Comparison of ENCODE assay signal across 8 cellular contexts in the genomic region with DNA sequence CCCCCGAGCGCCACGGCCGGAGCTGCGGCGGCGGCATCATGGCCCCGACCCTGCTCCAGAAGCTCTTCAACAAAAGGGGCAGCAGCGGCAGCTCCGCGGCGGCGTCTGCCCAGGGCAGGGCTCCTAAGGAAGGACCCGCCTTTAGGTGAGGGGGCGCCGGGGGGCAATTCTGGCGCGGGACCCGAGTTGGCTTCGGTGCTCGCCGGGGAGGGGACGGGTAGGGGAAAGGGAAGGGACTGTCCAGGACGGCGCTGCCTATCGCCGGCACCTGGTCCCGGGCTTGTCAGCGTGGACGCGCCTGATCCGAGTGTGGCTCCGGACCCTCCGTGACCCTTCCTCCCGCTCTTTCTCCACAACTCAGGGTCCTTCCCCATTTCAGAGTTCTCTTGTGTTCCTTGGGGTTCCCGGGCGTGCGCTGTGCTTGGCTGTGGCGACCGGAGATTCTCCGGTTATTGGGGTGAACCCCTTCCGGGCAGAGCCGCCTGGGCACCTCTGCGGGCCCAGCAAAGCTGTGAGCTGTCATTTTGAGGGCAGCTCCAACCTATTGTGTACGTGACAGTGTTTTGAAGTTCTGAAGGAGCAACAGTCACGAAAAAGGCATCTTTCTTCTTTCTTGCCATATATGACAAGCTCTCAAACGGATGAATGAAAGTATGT. TPM values are rescaled to one million over a fixed set of nuclear protein-coding genes. Genes with fewer than 3 reads are reported as not detected.
DNase-seq lines count a peak whose midpoint lies in the region; FAIRE-seq and TF ChIP-seq lines count a peak whose summit lies in the region.

No MANE protein-coding gene starts in this region.

- peaks cover 29% of the 10 kb centered on the region for H3K27me3 Mint-ChIP-seq in endodermal cell (ENCODE audit: insufficient read depth)

- peak overlapping the region; percentile 39 for H3K9ac ChIP-seq in endodermal cell (ENCODE audit: extremely low read depth, low read length, poor library complexity, severe bottlenecking)

- in situ Hi-C loops in HAP-1 (cut with MboI; ENCODE audit: low sequenced_read_pairs), result no loop called here

- H3K4me1 Mint-ChIP-seq in endodermal cell, result peaks cover 8% of the 10 kb centered on the region

- H3K36me3 ChIP-seq in HAP-1 (replicated peaks) (no peaks in the 10 kb centered on the region), MG63 (no peaks in the 10 kb centered on the region), endodermal cell (ENCODE audit: control insufficient read depth, insufficient read depth, low read length) (no peaks in the 10 kb centered on the region)

- no peak overlapping the region for H3K27ac Mint-ChIP-seq in endodermal cell

- WGBS in endodermal cell (ENCODE audit: insufficient coverage in 1 of 2, insufficient read length in 1 of 2), 2 experiments, result 1 to 2% methylated on average over 16 to 47 of the region's 47 CpGs

- no peak overlapping the region for H3K27ac ChIP-seq in endodermal cell (ENCODE audit: low read depth, low read length)

- H3K4me3 ChIP-seq in HAP-1 (peak overlapping the region; percentile 73), MG63 (peak overlapping the region; percentile 84), endodermal cell (ENCODE audit: low read length) (peak overlapping the region; percentile 89)

- no peak for TF ChIP-seq CTCF in endodermal cell (conservative IDR thresholded peaks at IDR 0.05)
- no peak for TF ChIP-seq CTCF in D721Med (IDR thresholded peaks at IDR 0.05; ENCODE audit: insufficient read depth, missing control alignments)

- H3K4me1 ChIP-seq in HAP-1 (peaks cover 22% of the 10 kb centered on the region), endodermal cell (ENCODE audit: control insufficient read depth, insufficient read depth, low read length) (no peaks in the 10 kb centered on the region)

- no peaks in the 10 kb centered on the region for H3K9me3 Mint-ChIP-seq in endodermal cell

- H3K36me3 Mint-ChIP-seq in endodermal cell (ENCODE audit: low read depth), result no peaks in the 10 kb centered on the region

- no peak for FAIRE-seq in D721Med (lab: Jason Lieb, UNC)

- H3K9me3 ChIP-seq in HAP-1, result no peaks in the 10 kb centered on the region
- H3K9me3 ChIP-seq in MG63, result no peaks in the 10 kb centered on the region
- no peaks in the 10 kb centered on the region for H3K9me3 ChIP-seq in endodermal cell (ENCODE audit: control insufficient read depth, low read length)

- H3K27me3 ChIP-seq in HAP-1 (ENCODE audit: low read depth) (no peaks in the 10 kb centered on the region), MG63 (no peaks in the 10 kb centered on the region), endodermal cell (ENCODE audit: control insufficient read depth, insufficient read depth, low read length, poor library complexity, severe bottlenecking) (peaks cover 6% of the 10 kb centered on the region)

- H3K4me3 Mint-ChIP-seq in endodermal cell, result peak overlapping the region; percentile 77

- DNase-seq in EL, result peak; percentile 50
- DNase-seq in HAP-1 (ENCODE audit: low spot score in 2 of 2), result peak in 1 of 2 experiments; percentile 48
- DNase-seq in MG63, result peak; percentile 23
- DNase-seq in activated CD8-positive, alpha-beta memory T cell treated with anti-CD3 and anti-CD28 coated beads for 48 hours (ENCODE audit: low read depth in 2 of 3, low spot score in 2 of 3), result peak; percentile 7 to 12 (median 8)
- DNase-seq in endodermal cell, result peak; percentile 80
- peak; percentile 28 for DNase-seq in mucosa of gallbladder (ENCODE audit: low spot score)
- peak; percentile 19 to 69 (median 39) for DNase-seq in stimulated activated naive CD4-positive, alpha-beta T cell (lab: John Stamatoyannopoulos, UW)
- DNase-seq in D721Med (ENCODE audit: insufficient read length, low spot score), result no peak

RNA-seq across cellular contexts. Expression of a gene that starts 0.5 kb away (rescaled TPM):
- total RNA-seq in MG63 (2014; rRNA removed; shearing (Covaris generic); ENCODE audit: low replicate concordance), result 7.7 and 11.1 TPM in 2 replicates
- total RNA-seq in endodermal cell (10 to 100 TPM in 1 of 2 donors, 1 to 10 TPM in 1; 8.6 to 11.5 TPM), mucosa of gallbladder (63.0 TPM)
- 16.5 TPM for polyA plus RNA-seq in endodermal cell (2013, experiment 1 of 2)
- 17.4 TPM for polyA plus RNA-seq in endodermal cell (2013, experiment 2 of 2)

RNA-seq across cellular contexts. Expression of a gene that starts 46.1 kb away (rescaled TPM):
- total RNA-seq in MG63 (2014; rRNA removed; shearing (Covaris generic); ENCODE audit: low replicate concordance), result 125 and 212 TPM in 2 replicates
- total RNA-seq in endodermal cell (10 to 100 TPM; 38.9 to 40.3 TPM), mucosa of gallbladder (34.8 TPM)
- 43.0 TPM for polyA plus RNA-seq in endodermal cell (2013, experiment 1 of 2)
- 40.4 TPM for polyA plus RNA-seq in endodermal cell (2013, experiment 2 of 2)
